In genomic region chr5:55604611-55605067, GRCh38 we compare ENCODE assay signal across 10 cellular contexts.
DNase-seq lines count a peak whose midpoint lies in the region; ATAC-seq and TF ChIP-seq lines count a peak whose summit lies in the region.
"Had no signal": no experiment of that assay in that cellular context is flagged by ENCODE, and none has a peak within 500 bp of the region (broad histone marks: within the 10 kb centered on the region; RNA-seq: fewer than 3 reads in every experiment).

No MANE protein-coding gene starts in this region.

- H4K8ac ChIP-seq in mesendoderm (ENCODE audit: low read depth, low read length) = no peak overlapping the region

- no peaks in the 10 kb centered on the region for H3K9me3 ChIP-seq in effector memory CD4-positive, alpha-beta T cell (ENCODE audit: control insufficient read depth, low read length)

- peak overlapping the region; percentile 49 for H4K5ac ChIP-seq in mesendoderm (ENCODE audit: low read length)

- H3K27ac Mint-ChIP-seq in type B pancreatic cell = peak overlapping the region; percentile 10

- no peak for TF ChIP-seq CTCF in type B pancreatic cell (conservative IDR thresholded peaks at IDR 0.05)

- H3K56ac ChIP-seq in mesendoderm (ENCODE audit: low read length) = peak overlapping the region; percentile 27

- no peak overlapping the region for H3K4me3 Mint-ChIP-seq in type B pancreatic cell

- no peaks in the 10 kb centered on the region for H3K79me1 ChIP-seq in mesendoderm (ENCODE audit: low read length)

- H3K23ac ChIP-seq in mesendoderm (ENCODE audit: low read length) = no peak overlapping the region

- no peaks in the 10 kb centered on the region for H3K36me3 ChIP-seq in mesendoderm (ENCODE audit: control insufficient read depth, insufficient read depth, low read length)
- no peaks in the 10 kb centered on the region for H3K36me3 ChIP-seq in effector memory CD4-positive, alpha-beta T cell (ENCODE audit: control insufficient read depth, insufficient read depth, low read length)

- no peak overlapping the region for H3K4me3 ChIP-seq in mesendoderm (ENCODE audit: low read length)
- no peak overlapping the region for H3K4me3 ChIP-seq in effector memory CD4-positive, alpha-beta T cell (ENCODE audit: insufficient read depth, low read depth, low read length, poor library complexity, severe bottlenecking)

- H3K4me2 ChIP-seq in mesendoderm (ENCODE audit: low read length) = no peak overlapping the region

- ATAC-seq in GM18909 (IDR thresholded peaks at IDR 0.05; ENCODE audit: poor library complexity, unreplicated experiment) = no peak
- ATAC-seq: Panc1 had no signal

- WGBS in mesendoderm (ENCODE audit: extremely low coverage, insufficient coverage, low lambda C conversion rate) = no CpG with 5 or more reads among the region's 7 CpGs

- no peaks in the 10 kb centered on the region for H3K79me2 ChIP-seq in mesendoderm (ENCODE audit: control insufficient read depth, insufficient read depth, low read length)

- peaks cover 36% of the 10 kb centered on the region for H3K4me1 Mint-ChIP-seq in type B pancreatic cell (ENCODE audit: unreplicated experiment)

- H3K27me3 ChIP-seq in mesendoderm (ENCODE audit: insufficient read depth, low read length, poor library complexity) = no peaks in the 10 kb centered on the region
- no peaks in the 10 kb centered on the region for H3K27me3 ChIP-seq in effector memory CD4-positive, alpha-beta T cell (replicated peaks; ENCODE audit: control insufficient read depth, insufficient read depth, low read length, poor library complexity, severe bottlenecking)

- peak overlapping the region; percentile 74 for H2BK15ac ChIP-seq in mesendoderm (replicated peaks; ENCODE audit: low read depth)

- H3K36me3 Mint-ChIP-seq in type B pancreatic cell = no peaks in the 10 kb centered on the region

- peak overlapping the region; percentile 32 for H3K27ac ChIP-seq in caudate nucleus (ENCODE audit: low read depth, low read length)
- H3K27ac ChIP-seq in mesendoderm (ENCODE audit: low read depth, low read length) = no peak overlapping the region
- no peak overlapping the region for H3K27ac ChIP-seq in effector memory CD4-positive, alpha-beta T cell (ENCODE audit: insufficient read depth, low read length, poor library complexity, severe bottlenecking)

- peaks cover 3% of the 10 kb centered on the region for H3K4me1 ChIP-seq in mesendoderm (ENCODE audit: control insufficient read depth, low read depth, low read length)
- no peaks in the 10 kb centered on the region for H3K4me1 ChIP-seq in effector memory CD4-positive, alpha-beta T cell (ENCODE audit: control insufficient read depth, insufficient read depth, low read length, poor library complexity, severe bottlenecking)

- no peaks in the 10 kb centered on the region for H3K27me3 Mint-ChIP-seq in type B pancreatic cell

- H2BK120ac ChIP-seq in mesendoderm (ENCODE audit: low read depth, low read length) = no peak overlapping the region

- no peaks in the 10 kb centered on the region for H3K9me3 Mint-ChIP-seq in type B pancreatic cell

- H2AK5ac ChIP-seq in mesendoderm (ENCODE audit: low read length) = no peak overlapping the region

- H3K18ac ChIP-seq in mesendoderm (ENCODE audit: low read length) = no peak overlapping the region

- DNase-seq in M059J (ENCODE audit: low read depth) (peak; percentile 89), caudate nucleus (lab: John Stamatoyannopoulos, UW) (no peak), mesendoderm (no peak), type B pancreatic cell (ENCODE audit: extremely low spot score, unreplicated experiment) (no peak), putamen (ENCODE audit: low spot score) (no peak)
- no peak for DNase-seq in effector memory CD4-positive, alpha-beta T cell
- DNase-seq: activated CD4-positive, alpha-beta T cell treated with anti-CD3 and anti-CD28 coated beads for 4 hours; stimulated activated naive CD4-positive, alpha-beta T cell treated with Interleukin-2 at 50 U/mL for 16 hours had no signal

- H3K4ac ChIP-seq in mesendoderm (ENCODE audit: low read depth, low read length) = no peak overlapping the region

- no peak overlapping the region for H3K9ac ChIP-seq in mesendoderm (ENCODE audit: low read length)

- H2BK5ac ChIP-seq in mesendoderm (ENCODE audit: low read length) = no peak overlapping the region
